In genomic region chr16:4277987-4278513, GRCh38 we compare ENCODE assay signal across 27 cellular contexts. TPM values are rescaled to one million over a fixed set of nuclear protein-coding genes. Genes with fewer than 3 reads are reported as not detected.
DNase-seq lines count a peak whose midpoint lies in the region; ATAC-seq, FAIRE-seq and TF ChIP-seq lines count a peak whose summit lies in the region.
"Had no signal": no experiment of that assay in that cellular context is flagged by ENCODE, and none has a peak within 500 bp of the region (broad histone marks: within the 10 kb centered on the region; RNA-seq: fewer than 3 reads in every experiment).

No MANE protein-coding gene starts in this region.

- peaks cover 3% of the 10 kb centered on the region for H3K9me3 Mint-ChIP-seq in neural crest cell
- no peaks in the 10 kb centered on the region for H3K9me3 Mint-ChIP-seq in MCF 10A (ENCODE audit: unreplicated experiment)
- H3K9me3 Mint-ChIP-seq: CD4-positive, alpha-beta T cell; CD8-positive, alpha-beta memory T cell had no signal

- in situ Hi-C loops in HepG2 (cut with HindIII; ENCODE audit: extremely low pct_ligation_motif_present, low pct_unique_long_range_greater_than_20kb) (loop anchor here (10.0 kb wide), 1 partner anchor 47 kb away; no protein-coding TSS in a partner anchor), K562 (cut with MboI) (no loop called here)

- H3K4me1 Mint-ChIP-seq in neural crest cell = peaks cover 4% of the 10 kb centered on the region
- H3K4me1 Mint-ChIP-seq in MCF 10A (ENCODE audit: insufficient read depth, unreplicated experiment) = peaks cover 5% of the 10 kb centered on the region

- no peak for TF ChIP-seq EP300 in HepG2 (IDR thresholded peaks at IDR 0.05; ENCODE audit: low read depth in 2 of 2, low read length in 2 of 2)
- TF ChIP-seq EP300 in HepG2 (CRISPR knock-in tag; IDR thresholded peaks at IDR 0.05; ENCODE audit: borderline replicate concordance) = no peak
- TF ChIP-seq EP300 in K562 (IDR thresholded peaks at IDR 0.05; ENCODE audit: low read length) = no peak

- H3K9me3 ChIP-seq in HepG2 (ENCODE audit: low read length) = peaks cover 4% of the 10 kb centered on the region; the same call in 1 of the 2 replicates
- no peaks in the 10 kb centered on the region for H3K9me3 ChIP-seq in right lobe of liver
- H3K9me3 ChIP-seq in K562 (replicated peaks; ENCODE audit: control insufficient read depth, insufficient read depth, low read depth, low read length) = 0 out of 2 replicates have a peak, but pooled peaks cover 2% of the 10 kb centered on the region

- H3K4me3 Mint-ChIP-seq in neural crest cell = peak overlapping the region; percentile 71
- no peak overlapping the region for H3K4me3 Mint-ChIP-seq in MCF 10A (ENCODE audit: unreplicated experiment)
- H3K4me3 Mint-ChIP-seq: CD14-positive monocyte; CD4-positive, alpha-beta T cell; HFFc6 had no signal

- H3K27ac Mint-ChIP-seq in neural crest cell (ENCODE audit: unreplicated experiment) (no peak overlapping the region), MCF 10A (ENCODE audit: low read depth, unreplicated experiment) (no peak overlapping the region)
- H3K27ac Mint-ChIP-seq: CD14-positive monocyte; CD4-positive, alpha-beta T cell; H9; HFFc6 had no signal

- FAIRE-seq in HepG2 (lab: Jason Lieb, UNC) (no peak), K562 (lab: Jason Lieb, UNC) (no peak)
- FAIRE-seq: A549, D721Med, GM12878, GM19239 had no signal

- H3K4me2 ChIP-seq in HepG2 (ENCODE audit: low read depth, low read length) (no peak overlapping the region; the same call in 1 of the 2 replicates), K562 (ENCODE audit: insufficient read depth, low read length) (no peak overlapping the region)
- H3K4me2 ChIP-seq: A549; BLaER1 treated with 17β-estradiol and CSF1 and Interleukin-3, amounts not matched to agents 10 nM and 100 nM had no signal

- H3K27ac ChIP-seq in HepG2 (ENCODE audit: extremely low read length, insufficient read depth, low read length) (no peak overlapping the region), right lobe of liver (no peak overlapping the region), K562 (ENCODE audit: extremely low read depth, low read depth, low read length) (no peak overlapping the region)
- H3K27ac ChIP-seq: BLaER1 treated with 17β-estradiol and CSF1 and Interleukin-3, amounts not matched to agents 10 nM and 100 nM; GM23248 had no signal

- no peaks in the 10 kb centered on the region for H3K36me3 ChIP-seq in HepG2 (replicated peaks in 1 of 2; ENCODE audit: control insufficient read depth in 1 of 2, insufficient read depth in 2 of 2, low read length in 2 of 2)
- H3K36me3 ChIP-seq in right lobe of liver = no peaks in the 10 kb centered on the region
- H3K36me3 ChIP-seq in K562 (ENCODE audit: control insufficient read depth, insufficient read depth, low read length) = no peaks in the 10 kb centered on the region
- H3K36me3 ChIP-seq: BE2C had no signal

- H2AFZ ChIP-seq in HepG2 (ENCODE audit: low read length) (no peak overlapping the region), K562 (ENCODE audit: low read depth, low read length) (no peak overlapping the region)
- H2AFZ ChIP-seq: GM23248 had no signal

- H3K9ac ChIP-seq in HepG2 (ENCODE audit: insufficient read depth, low read depth, low read length) = no peak overlapping the region
- no peak overlapping the region for H3K9ac ChIP-seq in K562 (ENCODE audit: insufficient read depth in 1 of 2, low read depth in 2 of 2, low read length in 2 of 2)
- H3K9ac ChIP-seq: BLaER1 treated with 17β-estradiol and CSF1 and Interleukin-3, amounts not matched to agents 10 nM and 100 nM; GM23248 had no signal

- no peaks in the 10 kb centered on the region for H3K27me3 Mint-ChIP-seq in neural crest cell (ENCODE audit: low read depth)
- H3K27me3 Mint-ChIP-seq in MCF 10A (ENCODE audit: insufficient read depth, unreplicated experiment) = no peaks in the 10 kb centered on the region
- H3K27me3 Mint-ChIP-seq: CD4-positive, alpha-beta T cell had no signal

- H3K79me2 ChIP-seq in HepG2 (ENCODE audit: insufficient read depth, low read length) (no peaks in the 10 kb centered on the region), K562 (ENCODE audit: control insufficient read depth, insufficient read depth, low read length) (no peaks in the 10 kb centered on the region)

- TF ChIP-seq RAD21 in HepG2 (CRISPR knock-in tag; IDR thresholded peaks at IDR 0.05) (no peak), K562 (CRISPR knock-in tag; conservative IDR thresholded peaks at IDR 0.05 in 1 of 2, IDR thresholded peaks at IDR 0.05 in 1 of 2) (no peak)

- CTCF ChIA-PET in HepG2 (lab: Yijun Ruan, JAX; ENCODE audit: low intra/inter-chr PET ratio, low total read pairs) = no interaction called here
- CTCF ChIA-PET in K562 (lab: Yijun Ruan, JAX; ENCODE audit: low intra/inter-chr PET ratio) = no interaction called here
- CTCF ChIA-PET in MCF 10A (lab: Yijun Ruan, JAX) = interaction anchor here (0.6 to 2.6 kb wide), 6 partner anchors 11 to 814 kb away, joined by 3 to 9 read pairs (median 4); no protein-coding TSS in a partner anchor

- H3K36me3 Mint-ChIP-seq in neural crest cell (ENCODE audit: low read depth) (no peaks in the 10 kb centered on the region), MCF 10A (ENCODE audit: insufficient read depth, unreplicated experiment) (no peaks in the 10 kb centered on the region)
- H3K36me3 Mint-ChIP-seq: CD14-positive monocyte had no signal

- H3K9me1 ChIP-seq in K562 (ENCODE audit: control insufficient read depth, insufficient read depth, low read length) = no peaks in the 10 kb centered on the region

- BruUV-seq in HepG2 (replicated peaks; lab: Mats Ljungman, UMichigan) (no TSS peak), K562 (replicated peaks; lab: Mats Ljungman, UMichigan) (no TSS peak), MCF 10A (replicated peaks; lab: Mats Ljungman, UMichigan) (no TSS peak)

- intact Hi-C loops in HepG2 (cut with micrococcal nuclease; ENCODE audit: unreplicated experiment) (no loop called here), right lobe of liver (cut with DNase I) (no loop called here), K562 (cut with micrococcal nuclease) (no loop called here), MCF 10A (cut with micrococcal nuclease) (no loop called here)

- H3K27me3 ChIP-seq in HepG2 (ENCODE audit: control insufficient read depth in 1 of 2, insufficient read depth in 2 of 2, low read length in 2 of 2) (no peaks in the 10 kb centered on the region; a peak in 1 of 5 replicates), right lobe of liver (no peaks in the 10 kb centered on the region), K562 (ENCODE audit: control insufficient read depth in 2 of 2, insufficient read depth in 2 of 2, low read length in 2 of 2) (no peaks in the 10 kb centered on the region)
- H3K27me3 ChIP-seq: BE2C; BLaER1 treated with 17β-estradiol and CSF1 and Interleukin-3, amounts not matched to agents 10 nM and 100 nM had no signal

- no peak for TF ChIP-seq CTCF in HepG2 (CRISPR knock-in tag; IDR thresholded peaks at IDR 0.05)
- no peak for TF ChIP-seq CTCF in right lobe of liver (IDR thresholded peaks at IDR 0.05)
- TF ChIP-seq CTCF in K562 (IDR thresholded peaks at IDR 0.05 in 2 of 3, conservative IDR thresholded peaks at IDR 0.05 in 1 of 3; ENCODE audit: insufficient read depth in 2 of 3, low read depth in 1 of 3, low read length in 3 of 3) = no peak
- TF ChIP-seq CTCF in neural crest cell (conservative IDR thresholded peaks at IDR 0.05) = no peak
- TF ChIP-seq CTCF in MCF 10A (IDR thresholded peaks at IDR 0.05; ENCODE audit: unreplicated experiment) = no peak

- no peak for ATAC-seq in HepG2
- no peak for ATAC-seq in right lobe of liver
- no peak for ATAC-seq in K562
- ATAC-seq: A549, GM12878, HCT116 had no signal

- H3K4me3 ChIP-seq in HepG2 (replicated peaks in 1 of 3; ENCODE audit: insufficient read depth in 1 of 3, low read depth in 2 of 3, low read length in 3 of 3) (no peak overlapping the region), right lobe of liver (no peak overlapping the region), K562 (no peak overlapping the region)
- H3K4me3 ChIP-seq: A549; BLaER1 treated with 17β-estradiol and CSF1 and Interleukin-3, amounts not matched to agents 10 nM and 100 nM; GM12878; GM23248 had no signal

- TF ChIP-seq POLR2A in HepG2 (IDR thresholded peaks at IDR 0.05; ENCODE audit: insufficient read depth in 1 of 2, low read depth in 2 of 2, low read length in 2 of 2) = no peak
- TF ChIP-seq POLR2A in right lobe of liver (IDR thresholded peaks at IDR 0.05) = no peak
- no peak for TF ChIP-seq POLR2A in K562 (conservative IDR thresholded peaks at IDR 0.05)

- WGBS in HepG2 (ENCODE audit: low lambda C conversion rate) = 58% methylated on average over 2 of the region's 2 CpGs
- no CpG with 5 or more reads among the region's 2 CpGs for WGBS in right lobe of liver (ENCODE audit: insufficient coverage, low coverage, low lambda C conversion rate, missing lambda C conversion rate)
- WGBS in K562 (ENCODE audit: insufficient coverage, low coverage, missing lambda C conversion rate) = 92% methylated on average over 2 of the region's 2 CpGs

- H4K20me1 ChIP-seq in HepG2 (ENCODE audit: insufficient read depth, low read length) (no peaks in the 10 kb centered on the region), K562 (replicated peaks; ENCODE audit: control insufficient read depth, insufficient read depth, low read length) (no peaks in the 10 kb centered on the region)
- H4K20me1 ChIP-seq: BLaER1 treated with 17β-estradiol and CSF1 and Interleukin-3, amounts not matched to agents 10 nM and 100 nM had no signal

- H3K4me1 ChIP-seq in HepG2 (ENCODE audit: insufficient read depth, low read length) (peaks cover 59% of the 10 kb centered on the region), right lobe of liver (peaks cover 0 to 5% (median 0%) of the 10 kb centered on the region in 4 donors), K562 (replicated peaks in 1 of 2; ENCODE audit: control insufficient read depth in 2 of 2, insufficient read depth in 2 of 2, low read length in 2 of 2) (peaks cover 7 to 13% of the 10 kb centered on the region in 2 experiments; a peak in 4 of 5 replicates)
- H3K4me1 ChIP-seq: BE2C had no signal

- DNase-seq in HepG2 (ENCODE audit: low spot score) (no peak), right lobe of liver (no peak), K562 (ENCODE audit: extremely low read depth in 1 of 4, low spot score in 3 of 4) (no peak), neural crest cell (ENCODE audit: low read depth, low spot score) (no peak), SK-N-DZ (ENCODE audit: low spot score) (no peak), MCF 10A (ENCODE audit: unreplicated experiment) (no peak)
- DNase-seq: 8988T; ACHN; AML-193; BE2C; CD4-positive, alpha-beta T cell; CD8-positive, alpha-beta memory T cell; DMS 273 treated with DMSO at 0.1 percent for 48 hours; DMS79; EL; GDM1; GM23248; H9; HFFc6 had no signal

- POLR2A ChIA-PET in HepG2 (lab: Yijun Ruan, JAX) (no interaction called here), K562 (lab: Yijun Ruan, JAX) (interaction anchor here (0.6 to 1.7 kb wide), 3 partner anchors 12 to 181 kb away, joined by 3 to 4 read pairs (median 3); no protein-coding TSS in a partner anchor), MCF 10A (lab: Yijun Ruan, JAX) (no interaction called here)

RNA-seq across cellular contexts. Expression of gene TFAP4, which starts 5.2 kb away (rescaled TPM):
- total RNA-seq in HepG2 (2016; rRNA removed; fragmentation: Illumina TruSeq; extraction: Trizol) = 10.4 and 12.2 TPM in 2 replicates
- 22.0 and 26.0 TPM in 2 replicates for total RNA-seq in HepG2 (2016; cell fraction: cytosol; rRNA removed; fragmentation: Illumina TruSeq; extraction: Trizol; ENCODE audit: low read depth)
- total RNA-seq in HepG2 (2016; cell fraction: insoluble cytoplasmic fraction; rRNA removed; fragmentation: Illumina TruSeq; extraction: Trizol) = 8.6 and 13.4 TPM in 2 replicates
- 16.4 and 17.5 TPM in 2 replicates for total RNA-seq in HepG2 (2016; cell fraction: membrane; rRNA removed; fragmentation: Illumina TruSeq; extraction: Trizol)
- total RNA-seq in HepG2 (2016; cell fraction: nucleus; rRNA removed; fragmentation: Illumina TruSeq; extraction: Trizol) = 6.4 and 7.5 TPM in 2 replicates
- 13.0 and 15.6 TPM in 2 replicates for polyA plus RNA-seq in HepG2 (2011; rRNA removed)
- 4.7 and 8.9 TPM in 2 replicates for polyA plus RNA-seq in HepG2 (2011; cell fraction: cytosol; rRNA removed)
- 12.3 and 16.1 TPM in 2 replicates for polyA plus RNA-seq in HepG2 (2011; cell fraction: nucleus; rRNA removed)
- polyA plus RNA-seq in HepG2 (2012) = 9.9 and 12.9 TPM in 2 replicates
- 4.9 and 5.3 TPM in 2 replicates for polyA plus RNA-seq in HepG2 (2016; cell fraction: cytosol; fragmentation: Illumina TruSeq; extraction: Trizol; ENCODE audit: low read depth)
- 13.4 and 17.4 TPM in 2 replicates for polyA plus RNA-seq in HepG2 (2016; cell fraction: insoluble cytoplasmic fraction; fragmentation: Illumina TruSeq; extraction: Trizol; ENCODE audit: low read depth)
- 7.5 and 7.9 TPM in 2 replicates for polyA plus RNA-seq in HepG2 (2016; cell fraction: membrane; fragmentation: Illumina TruSeq; extraction: Trizol; ENCODE audit: low read depth)
- 20.3 and 24.4 TPM in 2 replicates for polyA plus RNA-seq in HepG2 (2016; cell fraction: nucleus; fragmentation: Illumina TruSeq; extraction: Trizol; ENCODE audit: insufficient read depth, low read depth)
- 36.2 and 88.6 TPM in 2 replicates for polyA minus RNA-seq in HepG2 (2011; rRNA and poly(A)+ RNA removed; ENCODE audit: low replicate concordance)
- polyA minus RNA-seq in HepG2 (2011; cell fraction: cytosol; rRNA and poly(A)+ RNA removed) = 18.4 and 24.2 TPM in 2 replicates
- 6.2 and 8.5 TPM in 2 replicates for polyA minus RNA-seq in HepG2 (2011; cell fraction: nucleus; rRNA and poly(A)+ RNA removed)
- 1 to 10 TPM; 2.6 to 5.8 (median 3.7) TPM for total RNA-seq in right lobe of liver
- 12.1 and 23.1 TPM in 2 replicates for total RNA-seq in K562 (2011; cell fraction: chromatin; rRNA removed; ENCODE audit: low replicate concordance)
- 12.4 and 13.3 TPM in 2 replicates for total RNA-seq in K562 (2011; cell fraction: nucleolus; rRNA removed)
- 11.0 and 16.1 TPM in 2 replicates for total RNA-seq in K562 (2011; cell fraction: nucleoplasm; rRNA removed)
- total RNA-seq in K562 (2014; rRNA removed) = 27.7 and 28.8 TPM in 2 replicates
- total RNA-seq in K562 (2014; rRNA removed; fragmentation: Illumina TruSeq; extraction: Trizol) = 5.6 and 7.7 TPM in 2 replicates
- 16.2 and 16.9 TPM in 2 replicates for total RNA-seq in K562 (2015; rRNA removed; fragmentation: Illumina TruSeq; extraction: Trizol)
- 31.2 and 32.8 TPM in 2 replicates for total RNA-seq in K562 (2021)
- polyA plus RNA-seq in K562 (2011; rRNA removed) = 8.5 and 15.3 TPM in 2 replicates
- polyA plus RNA-seq in K562 (2011; cell fraction: cytosol; rRNA removed) = 8.1 and 15.3 TPM in 2 replicates
- 12.2 and 17.2 TPM in 2 replicates for polyA plus RNA-seq in K562 (2011; cell fraction: nucleus; rRNA removed)
- polyA plus RNA-seq in K562 (2012) = 15.9 and 19.7 TPM in 2 replicates
- polyA plus RNA-seq in K562 (2014; fragmentation: Illumina TruSeq; extraction: Trizol) = 10.6 and 13.6 TPM in 2 replicates
- under 1 TPM; 0.10 to 0.11 TPM for polyA plus RNA-seq in K562 (2014; fragmentation: Nextera tagmentation; extraction: Ambion mirVana)
- polyA plus RNA-seq in K562 (2014; rRNA removed) = 19.8 and 22.6 TPM in 2 replicates
- 14.2 and 15.3 TPM in 2 replicates for polyA minus RNA-seq in K562 (2011; rRNA and poly(A)+ RNA removed)
- polyA minus RNA-seq in K562 (2011; cell fraction: cytosol; rRNA and poly(A)+ RNA removed) = 15.2 and 18.3 TPM in 2 replicates
- polyA minus RNA-seq in K562 (2011; cell fraction: nucleus; rRNA and poly(A)+ RNA removed) = 5.0 and 8.7 TPM in 2 replicates
- total RNA-seq in neural crest cell = 36.9 and 37.9 TPM in 2 replicates
- polyA plus RNA-seq in SK-N-DZ (2014; cell fraction: cytosol; rRNA removed) = 26.4 and 28.4 TPM in 2 replicates
- polyA plus RNA-seq in SK-N-DZ (2014; cell fraction: nucleus; rRNA removed) = 29.5 and 31.0 TPM in 2 replicates
- 15.5 and 23.9 TPM in 2 replicates for total RNA-seq in MCF 10A (2022)

RNA-seq across cellular contexts. Expression of gene SRL, which starts 36.2 kb away (rescaled TPM):
- total RNA-seq in HepG2 (2016; rRNA removed; fragmentation: Illumina TruSeq; extraction: Trizol) (not detected in 2 replicates), right lobe of liver (under 1 TPM; 0.18 to 0.62 (median 0.28) TPM), K562 (2014; rRNA removed) (not detected in 2 replicates), K562 (2014; rRNA removed; fragmentation: Illumina TruSeq; extraction: Trizol) (not detected in 2 replicates), K562 (2015; rRNA removed; fragmentation: Illumina TruSeq; extraction: Trizol) (not detected in 2 replicates), K562 (2021) (not detected in 2 replicates), neural crest cell (0.32 and 0.40 TPM in 2 replicates), MCF 10A (2022) (not detected in 2 replicates)
- total RNA-seq in HepG2 (2016; cell fraction: cytosol; rRNA removed; fragmentation: Illumina TruSeq; extraction: Trizol; ENCODE audit: low read depth) = not detected in 2 replicates
- total RNA-seq in HepG2 (2016; cell fraction: insoluble cytoplasmic fraction; rRNA removed; fragmentation: Illumina TruSeq; extraction: Trizol) = 0.02 TPM in 1 of 2 replicates, not detected in the other
- not detected in 2 replicates for total RNA-seq in HepG2 (2016; cell fraction: membrane; rRNA removed; fragmentation: Illumina TruSeq; extraction: Trizol)
- not detected in 2 replicates for total RNA-seq in HepG2 (2016; cell fraction: nucleus; rRNA removed; fragmentation: Illumina TruSeq; extraction: Trizol)
- polyA plus RNA-seq in HepG2 (2011; rRNA removed) (0.04 and 0.05 TPM in 2 replicates), K562 (2011; rRNA removed) (0.01 TPM in 1 of 2 replicates, not detected in the other), K562 (2014; fragmentation: Illumina TruSeq; extraction: Trizol) (not detected in 2 replicates), K562 (2014; fragmentation: Nextera tagmentation; extraction: Ambion mirVana) (not detected), K562 (2014; rRNA removed) (not detected in 2 replicates)
- 0.04 and 0.05 TPM in 2 replicates for polyA plus RNA-seq in HepG2 (2011; cell fraction: cytosol; rRNA removed)
- polyA plus RNA-seq in HepG2 (2011; cell fraction: nucleus; rRNA removed) = 0.03 and 0.05 TPM in 2 replicates
- polyA plus RNA-seq in HepG2 (2012) = 0.05 and 0.16 TPM in 2 replicates
- not detected in 2 replicates for polyA plus RNA-seq in HepG2 (2016; cell fraction: cytosol; fragmentation: Illumina TruSeq; extraction: Trizol; ENCODE audit: low read depth)
- not detected in 2 replicates for polyA plus RNA-seq in HepG2 (2016; cell fraction: insoluble cytoplasmic fraction; fragmentation: Illumina TruSeq; extraction: Trizol; ENCODE audit: low read depth)
- not detected in 2 replicates for polyA plus RNA-seq in HepG2 (2016; cell fraction: membrane; fragmentation: Illumina TruSeq; extraction: Trizol; ENCODE audit: low read depth)
- polyA plus RNA-seq in HepG2 (2016; cell fraction: nucleus; fragmentation: Illumina TruSeq; extraction: Trizol; ENCODE audit: insufficient read depth, low read depth) = not detected in 2 replicates
- polyA minus RNA-seq in HepG2 (2011; rRNA and poly(A)+ RNA removed; ENCODE audit: low replicate concordance) = 0.08 TPM in 1 of 2 replicates, not detected in the other
- not detected in 2 replicates for polyA minus RNA-seq in HepG2 (2011; cell fraction: cytosol; rRNA and poly(A)+ RNA removed)
- polyA minus RNA-seq in HepG2 (2011; cell fraction: nucleus; rRNA and poly(A)+ RNA removed) = not detected in 2 replicates
- total RNA-seq in K562 (2011; cell fraction: chromatin; rRNA removed; ENCODE audit: low replicate concordance) = not detected in 2 replicates
- total RNA-seq in K562 (2011; cell fraction: nucleolus; rRNA removed) = not detected in 2 replicates
- total RNA-seq in K562 (2011; cell fraction: nucleoplasm; rRNA removed) = not detected in 2 replicates
- 0.01 and 0.03 TPM in 2 replicates for polyA plus RNA-seq in K562 (2011; cell fraction: cytosol; rRNA removed)
- polyA plus RNA-seq in K562 (2011; cell fraction: nucleus; rRNA removed) = not detected in 2 replicates
- polyA plus RNA-seq in K562 (2012) = not detected in 2 replicates
- not detected in 2 replicates for polyA minus RNA-seq in K562 (2011; rRNA and poly(A)+ RNA removed)
- polyA minus RNA-seq in K562 (2011; cell fraction: cytosol; rRNA and poly(A)+ RNA removed) = not detected in 2 replicates
- polyA minus RNA-seq in K562 (2011; cell fraction: nucleus; rRNA and poly(A)+ RNA removed) = not detected in 2 replicates
- 0.08 and 0.31 TPM in 2 replicates for polyA plus RNA-seq in SK-N-DZ (2014; cell fraction: cytosol; rRNA removed)
- polyA plus RNA-seq in SK-N-DZ (2014; cell fraction: nucleus; rRNA removed) = 0.05 TPM in 1 of 2 replicates, not detected in the other
- total RNA-seq: CD4-positive, alpha-beta T cell; CD8-positive, alpha-beta memory T cell; GM12878; GM23248; H4; H9; HFFc6 had no signal
- polyA plus RNA-seq: CD14-positive monocyte; CD8-positive, alpha-beta memory T cell; GM12878; GM23248 had no signal

RNA-seq across cellular contexts. Expression of gene GLIS2, which starts 37.8 kb away (rescaled TPM):
- total RNA-seq in HepG2 (2016; rRNA removed; fragmentation: Illumina TruSeq; extraction: Trizol) (0.24 and 0.29 TPM in 2 replicates), right lobe of liver (1 to 10 TPM in 5 of 6 experiments, under 1 TPM in 1; 0.79 to 2.6 (median 1.4) TPM), K562 (2014; rRNA removed) (0.91 and 1.4 TPM in 2 replicates), K562 (2014; rRNA removed; fragmentation: Illumina TruSeq; extraction: Trizol) (0.10 and 0.11 TPM in 2 replicates), K562 (2015; rRNA removed; fragmentation: Illumina TruSeq; extraction: Trizol) (0.33 and 0.68 TPM in 2 replicates), K562 (2021) (7.6 and 9.0 TPM in 2 replicates), neural crest cell (17.2 and 17.4 TPM in 2 replicates), MCF 10A (2022) (14.7 and 15.8 TPM in 2 replicates)
- 1.0 and 1.1 TPM in 2 replicates for total RNA-seq in HepG2 (2016; cell fraction: cytosol; rRNA removed; fragmentation: Illumina TruSeq; extraction: Trizol; ENCODE audit: low read depth)
- total RNA-seq in HepG2 (2016; cell fraction: insoluble cytoplasmic fraction; rRNA removed; fragmentation: Illumina TruSeq; extraction: Trizol) = 0.18 and 0.30 TPM in 2 replicates
- total RNA-seq in HepG2 (2016; cell fraction: membrane; rRNA removed; fragmentation: Illumina TruSeq; extraction: Trizol) = 0.59 and 0.65 TPM in 2 replicates
- total RNA-seq in HepG2 (2016; cell fraction: nucleus; rRNA removed; fragmentation: Illumina TruSeq; extraction: Trizol) = 0.34 and 0.63 TPM in 2 replicates
- polyA plus RNA-seq in HepG2 (2011; rRNA removed) (0.28 and 0.39 TPM in 2 replicates), K562 (2011; rRNA removed) (0.57 and 1.0 TPM in 2 replicates), K562 (2014; fragmentation: Illumina TruSeq; extraction: Trizol) (2.2 and 5.8 TPM in 2 replicates), K562 (2014; fragmentation: Nextera tagmentation; extraction: Ambion mirVana) (under 1 TPM; 0.10 to 0.25 TPM), K562 (2014; rRNA removed) (2.3 and 2.9 TPM in 2 replicates)
- 0.17 and 0.18 TPM in 2 replicates for polyA plus RNA-seq in HepG2 (2011; cell fraction: cytosol; rRNA removed)
- polyA plus RNA-seq in HepG2 (2011; cell fraction: nucleus; rRNA removed) = 1.1 and 1.3 TPM in 2 replicates
- 0.91 and 2.0 TPM in 2 replicates for polyA plus RNA-seq in HepG2 (2012)
- polyA plus RNA-seq in HepG2 (2016; cell fraction: cytosol; fragmentation: Illumina TruSeq; extraction: Trizol; ENCODE audit: low read depth) = 0.27 and 0.43 TPM in 2 replicates
- 0.70 and 0.86 TPM in 2 replicates for polyA plus RNA-seq in HepG2 (2016; cell fraction: insoluble cytoplasmic fraction; fragmentation: Illumina TruSeq; extraction: Trizol; ENCODE audit: low read depth)
- polyA plus RNA-seq in HepG2 (2016; cell fraction: membrane; fragmentation: Illumina TruSeq; extraction: Trizol; ENCODE audit: low read depth) = 1.3 and 1.4 TPM in 2 replicates
- polyA plus RNA-seq in HepG2 (2016; cell fraction: nucleus; fragmentation: Illumina TruSeq; extraction: Trizol; ENCODE audit: insufficient read depth, low read depth) = 1.6 and 1.8 TPM in 2 replicates
- 0.44 and 3.2 TPM in 2 replicates for polyA minus RNA-seq in HepG2 (2011; rRNA and poly(A)+ RNA removed; ENCODE audit: low replicate concordance)
- polyA minus RNA-seq in HepG2 (2011; cell fraction: cytosol; rRNA and poly(A)+ RNA removed) = 0.18 and 0.99 TPM in 2 replicates
- 0.25 and 0.52 TPM in 2 replicates for polyA minus RNA-seq in HepG2 (2011; cell fraction: nucleus; rRNA and poly(A)+ RNA removed)
- total RNA-seq in K562 (2011; cell fraction: chromatin; rRNA removed; ENCODE audit: low replicate concordance) = 2.1 and 6.1 TPM in 2 replicates
- 3.8 and 4.2 TPM in 2 replicates for total RNA-seq in K562 (2011; cell fraction: nucleolus; rRNA removed)
- 2.9 and 3.6 TPM in 2 replicates for total RNA-seq in K562 (2011; cell fraction: nucleoplasm; rRNA removed)
- 1.0 and 2.2 TPM in 2 replicates for polyA plus RNA-seq in K562 (2011; cell fraction: cytosol; rRNA removed)
- 2.8 and 4.9 TPM in 2 replicates for polyA plus RNA-seq in K562 (2011; cell fraction: nucleus; rRNA removed)
- polyA plus RNA-seq in K562 (2012) = 6.8 and 7.9 TPM in 2 replicates
- polyA minus RNA-seq in K562 (2011; rRNA and poly(A)+ RNA removed) = 0.27 and 0.32 TPM in 2 replicates
- polyA minus RNA-seq in K562 (2011; cell fraction: cytosol; rRNA and poly(A)+ RNA removed) = 3.3 and 4.6 TPM in 2 replicates
- polyA minus RNA-seq in K562 (2011; cell fraction: nucleus; rRNA and poly(A)+ RNA removed) = 1.00 and 1.1 TPM in 2 replicates
- 4.4 and 4.5 TPM in 2 replicates for polyA plus RNA-seq in SK-N-DZ (2014; cell fraction: cytosol; rRNA removed)
- 2.7 and 7.0 TPM in 2 replicates for polyA plus RNA-seq in SK-N-DZ (2014; cell fraction: nucleus; rRNA removed)
- total RNA-seq: CD4-positive, alpha-beta T cell had no signal
- polyA plus RNA-seq: CD14-positive monocyte; CD8-positive, alpha-beta memory T cell had no signal

Comparison
In these comparisons a context has a peak if more than half of its experiments do, and no peak if none do; other contexts are left out.
1. Of the 241 proteins assayed by ChIP-seq in both HepG2 and K562: peak only in HepG2: none; only in K562: none; in both: ZNF121; in neither: 240.